ENCODE assay signal across 20 cellular contexts in the genomic region with DNA sequence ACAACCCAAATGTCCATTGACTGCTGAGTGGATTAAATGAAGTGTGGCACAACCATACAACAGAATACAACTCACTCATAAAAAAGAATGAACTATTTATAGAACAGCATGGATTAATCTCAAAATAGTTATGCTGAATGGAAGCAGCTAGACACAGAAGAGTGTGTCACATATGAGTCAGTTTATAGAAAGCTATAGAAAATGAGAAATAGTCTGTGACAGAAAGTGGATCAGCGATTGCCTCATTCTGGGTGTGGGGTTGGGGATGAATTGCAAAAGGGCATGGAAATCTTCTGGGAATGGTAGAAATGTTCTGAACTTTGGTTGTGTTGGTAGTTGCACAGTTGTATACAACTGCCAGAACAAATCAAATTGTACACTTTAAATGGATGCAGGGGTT. TPM values are rescaled to one million over a fixed set of nuclear protein-coding genes. Genes with fewer than 3 reads are reported as not detected.
DNase-seq lines count a peak whose midpoint lies in the region; ATAC-seq and TF ChIP-seq lines count a peak whose summit lies in the region.
"Had no signal": no experiment of that assay in that cellular context is flagged by ENCODE, and none has a peak within 500 bp of the region (broad histone marks: within the 10 kb centered on the region; RNA-seq: fewer than 3 reads in every experiment).

No MANE protein-coding gene starts in this region.

- no peak for TF ChIP-seq CTCF in fibroblast of mammary gland (conservative IDR thresholded peaks at IDR 0.05; ENCODE audit: control insufficient read depth, insufficient read depth, low read depth, low read length)

- H3K27me3 ChIP-seq in ACC112 (ENCODE audit: insufficient read depth, low read length) = no peaks in the 10 kb centered on the region
- H3K27me3 ChIP-seq: upper lobe of left lung had no signal

- H3K27ac ChIP-seq in ACC112 (ENCODE audit: low read depth, low read length) = peak overlapping the region; percentile 62
- H3K27ac ChIP-seq: upper lobe of left lung, VCaP had no signal

- H3K4me1 ChIP-seq in ACC112 (ENCODE audit: control insufficient read depth, insufficient read depth, low read length, unreplicated experiment) = peaks cover 16% of the 10 kb centered on the region
- H3K4me1 ChIP-seq: upper lobe of left lung had no signal

- H3K4me3 ChIP-seq in ACC112 (ENCODE audit: low read depth, low read length) (no peak overlapping the region), fibroblast of mammary gland (ENCODE audit: control insufficient read depth, low read depth, low read length) (no peak overlapping the region)
- H3K4me3 ChIP-seq: upper lobe of left lung had no signal

- no peak for ATAC-seq in GM21723 (IDR thresholded peaks at IDR 0.05; ENCODE audit: unreplicated experiment)
- no peak for ATAC-seq in activated T-cell treated with anti-CD3 and anti-CD28 coated beads, Interleukin-2, amount 50 U/mL, for 4 hours
- ATAC-seq: Right ventricle myocardium inferior, T-cell had no signal

- H3K4me3 Mint-ChIP-seq in activated T-cell treated with anti-CD3 and anti-CD28 coated beads, Interleukin-2, amount 50 U/mL, for 4 hours = no peak overlapping the region
- H3K4me3 Mint-ChIP-seq: activated CD4-positive, alpha-beta memory T cell treated with anti-CD3 and anti-CD28 coated beads for 36 hours; CD4-positive, alpha-beta memory T cell; T-cell had no signal

- no peak overlapping the region for H2AFZ ChIP-seq in ACC112 (ENCODE audit: low read length, unreplicated experiment)

- H3K79me2 ChIP-seq in ACC112 (ENCODE audit: control insufficient read depth, insufficient read depth, low read length, unreplicated experiment) = no peaks in the 10 kb centered on the region

- H3K36me3 Mint-ChIP-seq in activated T-cell treated with anti-CD3 and anti-CD28 coated beads, Interleukin-2, amount 50 U/mL, for 4 hours (ENCODE audit: insufficient read depth) = no peaks in the 10 kb centered on the region
- H3K36me3 Mint-ChIP-seq: activated CD4-positive, alpha-beta memory T cell treated with anti-CD3 and anti-CD28 coated beads for 36 hours; CD4-positive, alpha-beta memory T cell; T-cell had no signal

- H3K4me1 Mint-ChIP-seq in activated T-cell treated with anti-CD3 and anti-CD28 coated beads, Interleukin-2, amount 50 U/mL, for 4 hours (ENCODE audit: low read depth) = peaks cover 3% of the 10 kb centered on the region
- H3K4me1 Mint-ChIP-seq: T-cell had no signal

- DNase-seq in HCEC 1CT (peak; percentile 61), amniotic epithelial cell (ENCODE audit: low read depth) (peak; percentile 52), fibroblast of mammary gland (ENCODE audit: low read depth) (peak; percentile 76)
- DNase-seq in stimulated activated CD4-positive, alpha-beta T cell treated with anti-CD3 and anti-CD28 coated beads, Interleukin-4, amount 100 ng/mL, for 4 hours = no peak
- DNase-seq in stimulated activated CD4-positive, alpha-beta T cell treated with anti-CD3 and anti-CD28 coated beads, Interleukin-2, amount 100 ng/mL, for 24 hours = no peak
- DNase-seq in activated T-cell treated with anti-CD3 and anti-CD28 coated beads, Interleukin-2, amount 50 U/mL, for 4 hours = no peak
- DNase-seq: activated CD4-positive, alpha-beta memory T cell treated with anti-CD3 and anti-CD28 coated beads for 36 hours; CD4-positive, alpha-beta memory T cell; effector memory CD4-positive, alpha-beta T cell; GOT3; midbrain; NCI-H187; NCI-H2227 treated with DMSO at 0.1 percent for 48 hours; stimulated activated naive CD4-positive, alpha-beta T cell; T-cell; upper lobe of left lung had no signal

- no peaks in the 10 kb centered on the region for H3K36me3 ChIP-seq in ACC112 (ENCODE audit: insufficient read depth, low read length)
- H3K36me3 ChIP-seq: upper lobe of left lung had no signal

- peaks cover 2% of the 10 kb centered on the region for H3K27me3 Mint-ChIP-seq in activated T-cell treated with anti-CD3 and anti-CD28 coated beads, Interleukin-2, amount 50 U/mL, for 4 hours (ENCODE audit: low read depth)
- H3K27me3 Mint-ChIP-seq: activated CD4-positive, alpha-beta memory T cell treated with anti-CD3 and anti-CD28 coated beads for 36 hours; CD4-positive, alpha-beta memory T cell had no signal

- H3K9me3 Mint-ChIP-seq in activated T-cell treated with anti-CD3 and anti-CD28 coated beads, Interleukin-2, amount 50 U/mL, for 4 hours = no peaks in the 10 kb centered on the region
- H3K9me3 Mint-ChIP-seq: activated CD4-positive, alpha-beta memory T cell treated with anti-CD3 and anti-CD28 coated beads for 36 hours had no signal

RNA-seq across cellular contexts. Expression of gene PRR5L, which starts 37.4 kb away (rescaled TPM):
- total RNA-seq in activated T-cell treated with anti-CD3 and anti-CD28 coated beads, Interleukin-2, amount 50 U/mL, for 4 hours = 1 to 10 TPM; 5.1 to 10.0 (median 8.5) TPM

RNA-seq across cellular contexts. Expression of gene COMMD9, which starts 44.2 kb away (rescaled TPM):
- 10 to 100 TPM; 47.0 to 55.4 (median 53.1) TPM for total RNA-seq in activated T-cell treated with anti-CD3 and anti-CD28 coated beads, Interleukin-2, amount 50 U/mL, for 4 hours

Comparison
In these comparisons a context has a peak if more than half of its experiments do, and no peak if none do; other contexts are left out.
1. DNase-seq: peak in HCEC 1CT (single experiment), amniotic epithelial cell (single experiment) and fibroblast of mammary gland (single experiment); none in stimulated activated CD4-positive, alpha-beta T cell treated with anti-CD3 and anti-CD28 coated beads, Interleukin-4, amount 100 ng/mL, for 4 hours (0 of 2), stimulated activated CD4-positive, alpha-beta T cell treated with anti-CD3 and anti-CD28 coated beads, Interleukin-2, amount 100 ng/mL, for 24 hours (0 of 2) and activated T-cell treated with anti-CD3 and anti-CD28 coated beads, Interleukin-2, amount 50 U/mL, for 4 hours (single experiment).